Comparison of ENCODE assay signal across 1 cellular context in genomic region chr17:48442819-48443218, GRCh38.
TF ChIP-seq lines count a peak whose summit lies in the region.

No MANE protein-coding gene starts in this region.

TF ChIP-seq in K562, 482 proteins besides CTCF, POLR2A, EP300 and RAD21 (continued from another document and continues in another):
- TF ChIP-seq, protein P1, sequence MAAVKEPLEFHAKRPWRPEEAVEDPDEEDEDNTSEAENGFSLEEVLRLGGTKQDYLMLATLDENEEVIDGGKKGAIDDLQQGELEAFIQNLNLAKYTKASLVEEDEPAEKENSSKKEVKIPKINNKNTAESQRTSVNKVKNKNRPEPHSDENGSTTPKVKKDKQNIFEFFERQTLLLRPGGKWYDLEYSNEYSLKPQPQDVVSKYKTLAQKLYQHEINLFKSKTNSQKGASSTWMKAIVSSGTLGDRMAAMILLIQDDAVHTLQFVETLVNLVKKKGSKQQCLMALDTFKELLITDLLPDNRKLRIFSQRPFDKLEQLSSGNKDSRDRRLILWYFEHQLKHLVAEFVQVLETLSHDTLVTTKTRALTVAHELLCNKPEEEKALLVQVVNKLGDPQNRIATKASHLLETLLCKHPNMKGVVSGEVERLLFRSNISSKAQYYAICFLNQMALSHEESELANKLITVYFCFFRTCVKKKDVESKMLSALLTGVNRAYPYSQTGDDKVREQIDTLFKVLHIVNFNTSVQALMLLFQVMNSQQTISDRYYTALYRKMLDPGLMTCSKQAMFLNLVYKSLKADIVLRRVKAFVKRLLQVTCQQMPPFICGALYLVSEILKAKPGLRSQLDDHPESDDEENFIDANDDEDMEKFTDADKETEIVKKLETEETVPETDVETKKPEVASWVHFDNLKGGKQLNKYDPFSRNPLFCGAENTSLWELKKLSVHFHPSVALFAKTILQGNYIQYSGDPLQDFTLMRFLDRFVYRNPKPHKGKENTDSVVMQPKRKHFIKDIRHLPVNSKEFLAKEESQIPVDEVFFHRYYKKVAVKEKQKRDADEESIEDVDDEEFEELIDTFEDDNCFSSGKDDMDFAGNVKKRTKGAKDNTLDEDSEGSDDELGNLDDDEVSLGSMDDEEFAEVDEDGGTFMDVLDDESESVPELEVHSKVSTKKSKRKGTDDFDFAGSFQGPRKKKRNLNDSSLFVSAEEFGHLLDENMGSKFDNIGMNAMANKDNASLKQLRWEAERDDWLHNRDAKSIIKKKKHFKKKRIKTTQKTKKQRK (IDR thresholded peaks at IDR 0.05; ENCODE audit: borderline replicate concordance, low read depth, low read length), result no peak
- TF ChIP-seq EHMT2 (IDR thresholded peaks at IDR 0.05) (peak; percentile 91), ZNF311 (CRISPR knock-in tag; IDR thresholded peaks at IDR 0.05) (0 out of 2 replicates have a peak, but pooled peaks have one; percentile 52), EGR1 (conservative IDR thresholded peaks at IDR 0.05) (0 out of 2 replicates have a peak, but pooled peaks have one; percentile 15), ZFP30 (CRISPR knock-in tag; IDR thresholded peaks at IDR 0.05; ENCODE audit: borderline replicate concordance) (no peak), SMARCA4 (IDR thresholded peaks at IDR 0.05) (peak; percentile 88), KDM5B (IDR thresholded peaks at IDR 0.05; ENCODE audit: insufficient replicate concordance, low read depth, low read length) (no peak), ZNF586 (CRISPR knock-in tag; conservative IDR thresholded peaks at IDR 0.05) (no peak), KLF16 (IDR thresholded peaks at IDR 0.05) (peak; percentile 17; the same call in 1 of the 2 replicates), CBX5 (IDR thresholded peaks at IDR 0.05; ENCODE audit: borderline replicate concordance, low read depth) (no peak), ZNF639 (CRISPR knock-in tag; conservative IDR thresholded peaks at IDR 0.05 in 1 of 2, IDR thresholded peaks at IDR 0.05 in 1 of 2) (no peak), U2AF2 (optimal IDR thresholded peaks at IDR 0.05; ENCODE audit: low read depth, low read length) (no peak), USF2 (CRISPR knock-in tag; IDR thresholded peaks at IDR 0.05) (no peak), TRIM24 (IDR thresholded peaks at IDR 0.05) (peak; percentile 90 to 93), KDM2B (CRISPR knock-in tag; IDR thresholded peaks at IDR 0.05) (no peak), NCOA2 (IDR thresholded peaks at IDR 0.05; ENCODE audit: partially characterized antibody in 2 of 2) (peak in 1 of 2 experiments; percentile 25), GTF2E2 (tag; IDR thresholded peaks at IDR 0.05) (no peak), ZNF77 (CRISPR knock-in tag; IDR thresholded peaks at IDR 0.05) (no peak), GABPA (tag; conservative IDR thresholded peaks at IDR 0.05; ENCODE audit: low read depth) (peak; percentile 82), TARDBP (IDR thresholded peaks at IDR 0.05) (no peak), E2F1 (CRISPR knock-in tag; IDR thresholded peaks at IDR 0.05) (no peak), ZNF696 (CRISPR knock-in tag; conservative IDR thresholded peaks at IDR 0.05) (no peak), ZNF778 (CRISPR knock-in tag; IDR thresholded peaks at IDR 0.05) (no peak), MEF2A (IDR thresholded peaks at IDR 0.05; ENCODE audit: control insufficient read depth, low read depth, low read length) (no peak), MCM2 (IDR thresholded peaks at IDR 0.05; ENCODE audit: low read depth) (no peak), ZNF780A (CRISPR knock-in tag; IDR thresholded peaks at IDR 0.05) (no peak), TAL1 (IDR thresholded peaks at IDR 0.05) (peak; percentile 74), SOX6 (IDR thresholded peaks at IDR 0.05) (no peak; the same call in 1 of the 2 replicates), STAT5A (IDR thresholded peaks at IDR 0.05; ENCODE audit: borderline replicate concordance, low read length) (no peak), SMAD4 (CRISPR knock-in tag; conservative IDR thresholded peaks at IDR 0.05) (peak; percentile 79), PTBP1 (IDR thresholded peaks at IDR 0.05; ENCODE audit: low read depth, low read length) (no peak), POLR3A (IDR thresholded peaks at IDR 0.05; ENCODE audit: borderline replicate concordance, extremely low read depth, insufficient read depth, insufficient read length) (no peak), NELFE (IDR thresholded peaks at IDR 0.05; ENCODE audit: insufficient read depth, insufficient read length) (no peak), FOXK2 (conservative IDR thresholded peaks at IDR 0.05 in 1 of 2, IDR thresholded peaks at IDR 0.05 in 1 of 2; ENCODE audit: low read depth in 2 of 2) (no peak), ZSCAN29 (IDR thresholded peaks at IDR 0.05) (no peak), CHD1 (IDR thresholded peaks at IDR 0.05; ENCODE audit: low read length) (no peak), ZKSCAN3 (CRISPR knock-in tag; IDR thresholded peaks at IDR 0.05) (no peak), PHB2 (IDR thresholded peaks at IDR 0.05; ENCODE audit: low read depth) (no peak), POLR2AphosphoS5 (IDR thresholded peaks at IDR 0.05; ENCODE audit: control insufficient read depth, insufficient read depth, low read depth, low read length) (peak; percentile 41; the same call in 1 of the 2 replicates), DMBX1 (CRISPR knock-in tag; IDR thresholded peaks at IDR 0.05; ENCODE audit: borderline replicate concordance) (peak; percentile 61; the same call in 1 of the 2 replicates), CC2D1A (IDR thresholded peaks at IDR 0.05) (peak; percentile 97), CHCHD3 (CRISPR knock-in tag; IDR thresholded peaks at IDR 0.05) (no peak), ZBTB7A (IDR thresholded peaks at IDR 0.05; ENCODE audit: borderline replicate concordance, control insufficient read depth, low read depth, low read length) (no peak), SMARCB1 (IDR thresholded peaks at IDR 0.05; ENCODE audit: insufficient read length, low read depth) (no peak), ETV5 (CRISPR knock-in tag; IDR thresholded peaks at IDR 0.05; ENCODE audit: low read depth) (peak; percentile 98), LEF1 (IDR thresholded peaks at IDR 0.05) (peak; percentile 66; the same call in 1 of the 2 replicates), FOXK1 (CRISPR knock-in tag; IDR thresholded peaks at IDR 0.05; ENCODE audit: borderline replicate concordance) (no peak), TAF7 (tag; IDR thresholded peaks at IDR 0.05) (no peak), NUFIP1 (IDR thresholded peaks at IDR 0.05; ENCODE audit: partially characterized antibody) (no peak), GTF3C2 (IDR thresholded peaks at IDR 0.05; ENCODE audit: borderline replicate concordance, extremely low read depth, insufficient read length) (no peak), MNT (conservative IDR thresholded peaks at IDR 0.05) (peak in 1 of 2 experiments; percentile 53; a peak in 3 of 4 replicates)
- TF ChIP-seq, protein P2, sequence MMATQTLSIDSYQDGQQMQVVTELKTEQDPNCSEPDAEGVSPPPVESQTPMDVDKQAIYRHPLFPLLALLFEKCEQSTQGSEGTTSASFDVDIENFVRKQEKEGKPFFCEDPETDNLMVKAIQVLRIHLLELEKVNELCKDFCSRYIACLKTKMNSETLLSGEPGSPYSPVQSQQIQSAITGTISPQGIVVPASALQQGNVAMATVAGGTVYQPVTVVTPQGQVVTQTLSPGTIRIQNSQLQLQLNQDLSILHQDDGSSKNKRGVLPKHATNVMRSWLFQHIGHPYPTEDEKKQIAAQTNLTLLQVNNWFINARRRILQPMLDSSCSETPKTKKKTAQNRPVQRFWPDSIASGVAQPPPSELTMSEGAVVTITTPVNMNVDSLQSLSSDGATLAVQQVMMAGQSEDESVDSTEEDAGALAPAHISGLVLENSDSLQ (IDR thresholded peaks at IDR 0.05), result peak; percentile 21; the same call in 1 of the 2 replicates
- TF ChIP-seq, protein P3, sequence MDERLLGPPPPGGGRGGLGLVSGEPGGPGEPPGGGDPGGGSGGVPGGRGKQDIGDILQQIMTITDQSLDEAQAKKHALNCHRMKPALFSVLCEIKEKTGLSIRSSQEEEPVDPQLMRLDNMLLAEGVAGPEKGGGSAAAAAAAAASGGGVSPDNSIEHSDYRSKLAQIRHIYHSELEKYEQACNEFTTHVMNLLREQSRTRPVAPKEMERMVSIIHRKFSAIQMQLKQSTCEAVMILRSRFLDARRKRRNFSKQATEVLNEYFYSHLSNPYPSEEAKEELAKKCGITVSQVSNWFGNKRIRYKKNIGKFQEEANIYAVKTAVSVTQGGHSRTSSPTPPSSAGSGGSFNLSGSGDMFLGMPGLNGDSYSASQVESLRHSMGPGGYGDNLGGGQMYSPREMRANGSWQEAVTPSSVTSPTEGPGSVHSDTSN (CRISPR knock-in tag; IDR thresholded peaks at IDR 0.05; ENCODE audit: low read depth), result no peak
- TF ChIP-seq, protein P3 (tag; conservative IDR thresholded peaks at IDR 0.05; ENCODE audit: low read depth), result no peak
- TF ChIP-seq, protein P4, sequence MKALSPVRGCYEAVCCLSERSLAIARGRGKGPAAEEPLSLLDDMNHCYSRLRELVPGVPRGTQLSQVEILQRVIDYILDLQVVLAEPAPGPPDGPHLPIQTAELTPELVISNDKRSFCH (CRISPR knock-in tag; IDR thresholded peaks at IDR 0.05), result no peak
- TF ChIP-seq, protein P4 (tag; IDR thresholded peaks at IDR 0.05), result no peak
- TF ChIP-seq, protein P5, sequence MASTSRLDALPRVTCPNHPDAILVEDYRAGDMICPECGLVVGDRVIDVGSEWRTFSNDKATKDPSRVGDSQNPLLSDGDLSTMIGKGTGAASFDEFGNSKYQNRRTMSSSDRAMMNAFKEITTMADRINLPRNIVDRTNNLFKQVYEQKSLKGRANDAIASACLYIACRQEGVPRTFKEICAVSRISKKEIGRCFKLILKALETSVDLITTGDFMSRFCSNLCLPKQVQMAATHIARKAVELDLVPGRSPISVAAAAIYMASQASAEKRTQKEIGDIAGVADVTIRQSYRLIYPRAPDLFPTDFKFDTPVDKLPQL (IDR thresholded peaks at IDR 0.05; ENCODE audit: extremely low read depth, insufficient read length), result no peak
